Comparison of ENCODE assay signal across 27 cellular contexts in the genomic region with DNA sequence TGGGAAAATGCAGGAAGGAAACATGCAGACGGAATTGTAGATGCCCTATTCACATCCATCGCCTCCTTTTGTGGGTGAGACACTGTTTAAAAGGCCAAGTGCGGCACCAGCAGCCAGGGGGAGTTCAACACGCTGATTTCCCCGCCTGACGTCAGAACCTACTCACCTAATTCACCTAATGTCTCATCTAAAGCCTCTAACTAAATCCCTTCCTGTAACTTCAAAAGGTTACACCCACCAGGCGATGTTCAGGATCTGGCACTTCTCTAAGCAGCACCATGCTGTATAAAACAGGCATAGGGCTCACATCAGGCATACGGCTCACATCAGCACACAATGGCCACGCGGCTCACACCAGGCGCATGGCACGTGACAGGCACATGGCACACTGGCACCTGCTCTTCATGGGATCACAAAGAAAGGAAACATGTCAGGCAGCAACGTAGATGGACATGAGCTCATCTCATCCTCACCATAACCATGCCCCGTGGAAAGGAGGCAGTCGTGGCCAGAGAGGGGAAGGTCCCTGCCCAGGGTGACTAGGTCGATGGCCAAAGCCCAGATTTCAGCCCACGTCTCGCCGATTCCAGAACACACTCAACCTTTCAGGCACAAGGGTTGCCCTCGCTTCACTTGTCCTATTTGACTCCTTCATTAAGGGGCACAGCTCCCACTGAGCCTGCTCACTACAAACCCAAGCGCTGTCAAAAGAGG. TPM values are rescaled to one million over a fixed set of nuclear protein-coding genes. Genes with fewer than 3 reads are reported as not detected.
DNase-seq lines count a peak whose midpoint lies in the region; ATAC-seq and TF ChIP-seq lines count a peak whose summit lies in the region.
"Had no signal": no experiment of that assay in that cellular context is flagged by ENCODE, and none has a peak within 500 bp of the region (broad histone marks: within the 10 kb centered on the region; RNA-seq: fewer than 3 reads in every experiment).

No MANE protein-coding gene starts in this region.

- H3K27me3 Mint-ChIP-seq in endothelial cell (ENCODE audit: unreplicated experiment) (peaks cover 9% of the 10 kb centered on the region), nephron (ENCODE audit: low read depth) (peaks cover 4% of the 10 kb centered on the region)
- H3K27me3 Mint-ChIP-seq: B cell; CD8-positive, alpha-beta memory T cell; central memory CD8-positive, alpha-beta T cell had no signal

- ATAC-seq in right cardiac atrium, result no peak
- ATAC-seq: HCT116, K562 had no signal

- H3K36me3 Mint-ChIP-seq in endothelial cell (ENCODE audit: low read depth, unreplicated experiment) (peaks cover 19% of the 10 kb centered on the region), nephron (ENCODE audit: low read depth) (peaks cover 34% of the 10 kb centered on the region)

- H3K27me3 ChIP-seq in right cardiac atrium (ENCODE audit: control insufficient read depth, insufficient read depth), result no peaks in the 10 kb centered on the region
- H3K27me3 ChIP-seq in left ventricle myocardium inferior (ENCODE audit: low read depth), result no peaks in the 10 kb centered on the region
- H3K27me3 ChIP-seq in vagina, result no peaks in the 10 kb centered on the region
- H3K27me3 ChIP-seq: dorsolateral prefrontal cortex, stomach, tibial artery had no signal

- H3K4me1 ChIP-seq in right cardiac atrium (ENCODE audit: control insufficient read depth, insufficient read depth, low read length) (no peaks in the 10 kb centered on the region), left ventricle myocardium inferior (peaks cover 17% of the 10 kb centered on the region), vagina (peaks cover 31% of the 10 kb centered on the region)
- H3K4me1 ChIP-seq: tibial artery had no signal

- H3K4me3 ChIP-seq in right cardiac atrium (ENCODE audit: low read length) (no peak overlapping the region), left ventricle myocardium inferior (no peak overlapping the region), vagina (no peak overlapping the region)
- H3K4me3 ChIP-seq: dorsolateral prefrontal cortex, K562, PC-9, stomach, tibial artery had no signal

- no peak overlapping the region for H3K27ac ChIP-seq in right cardiac atrium (ENCODE audit: low read length)
- no peak overlapping the region for H3K27ac ChIP-seq in left ventricle myocardium inferior (replicated peaks)
- H3K27ac ChIP-seq in vagina, result no peak overlapping the region
- H3K27ac ChIP-seq: dorsolateral prefrontal cortex, PC-9, tibial artery, VCaP had no signal

- H3K36me3 ChIP-seq in left ventricle myocardium inferior, result no peaks in the 10 kb centered on the region
- H3K36me3 ChIP-seq in vagina, result no peaks in the 10 kb centered on the region

- no peak for TF ChIP-seq CTCF in left ventricle myocardium inferior (IDR thresholded peaks at IDR 0.05; ENCODE audit: borderline replicate concordance)
- no peak for TF ChIP-seq CTCF in endothelial cell (IDR thresholded peaks at IDR 0.05; ENCODE audit: unreplicated experiment)
- TF ChIP-seq CTCF in nephron (IDR thresholded peaks at IDR 0.05; ENCODE audit: unreplicated experiment in 3 of 3), result no peak
- no peak for TF ChIP-seq CTCF in vagina (IDR thresholded peaks at IDR 0.05)

- 97% methylated on average over 21 of the region's 21 CpGs for WGBS in right cardiac atrium

- H3K9me3 ChIP-seq in right cardiac atrium (ENCODE audit: control insufficient read depth, low read length), result no peaks in the 10 kb centered on the region
- no peaks in the 10 kb centered on the region for H3K9me3 ChIP-seq in left ventricle myocardium inferior (replicated peaks)
- no peaks in the 10 kb centered on the region for H3K9me3 ChIP-seq in vagina
- H3K9me3 ChIP-seq: stomach, tibial artery had no signal

- DNase-seq in right cardiac atrium (peak in 2 of 3 donors; percentile 9 to 24), left ventricle myocardium inferior (no peak), endothelial cell (ENCODE audit: low spot score) (no peak), vagina (ENCODE audit: extremely low spot score in 2 of 2) (peak; percentile 70 to 81), amygdala (lab: John Stamatoyannopoulos, UW) (no peak), SK-N-DZ (ENCODE audit: low spot score) (no peak)
- no peak for DNase-seq in stimulated activated naive CD4-positive, alpha-beta T cell treated with Interleukin-2 at 50 U/mL for 16 hours (lab: John Stamatoyannopoulos, UW)
- DNase-seq: activated CD4-positive, alpha-beta T cell treated with anti-CD3 and anti-CD28 coated beads, Interleukin-2, amount 50 U/mL, for 1 hour; activated effector memory CD4-positive, alpha-beta T cell treated with anti-CD3 and anti-CD28 coated beads, Interleukin-2, amount 50 U/mL, for 16 hours; CD8-positive, alpha-beta memory T cell; GDM1; NCI-H1105; NCI-H1930; NCI-H526 treated with DMSO at 0.1 percent for 48 hours; nucleus accumbens; PC-9; Right ventricle myocardium superior; stomach had no signal

- H3K4me3 Mint-ChIP-seq in endothelial cell (ENCODE audit: unreplicated experiment), result no peak overlapping the region
- H3K4me3 Mint-ChIP-seq in nephron, result no peak overlapping the region
- H3K4me3 Mint-ChIP-seq: B cell; CD8-positive, alpha-beta memory T cell; central memory CD8-positive, alpha-beta T cell; T-helper 2 cell treated with Interferon-gamma antibody and Interleukin-4, amounts not matched to agents 5 μg/mL and 100 μg/mL, for 36 hours had no signal

- H3K9me3 Mint-ChIP-seq in endothelial cell (ENCODE audit: unreplicated experiment) (no peaks in the 10 kb centered on the region), nephron (no peaks in the 10 kb centered on the region)
- H3K9me3 Mint-ChIP-seq: CD8-positive, alpha-beta memory T cell; central memory CD8-positive, alpha-beta T cell; T-helper 2 cell treated with Interferon-gamma antibody and Interleukin-4, amounts not matched to agents 5 μg/mL and 100 μg/mL, for 36 hours had no signal

- no peak for TF ChIP-seq POLR2A in vagina (IDR thresholded peaks at IDR 0.05)

- H3K27ac Mint-ChIP-seq in endothelial cell (ENCODE audit: unreplicated experiment) (peak overlapping the region; percentile 52), nephron (peak overlapping the region in 2 of 3 experiments; percentile 51 to 65)
- H3K27ac Mint-ChIP-seq: B cell had no signal

- peaks cover 45% of the 10 kb centered on the region for H3K4me1 Mint-ChIP-seq in endothelial cell (ENCODE audit: unreplicated experiment)
- peaks cover 74% of the 10 kb centered on the region for H3K4me1 Mint-ChIP-seq in nephron

- intact Hi-C loops in right cardiac atrium (cut with DNase I) (no loop called here), left ventricle myocardium inferior (cut with micrococcal nuclease) (no loop called here), vagina (cut with DNase I) (no loop called here)

RNA-seq across cellular contexts. Expression of a gene that starts 21.7 kb away (rescaled TPM):
- 1 to 10 TPM; 4.3 to 6.2 (median 4.9) TPM for total RNA-seq in right cardiac atrium
- 3.3 TPM for polyA plus RNA-seq in right cardiac atrium
- total RNA-seq in left ventricle myocardium inferior, result 2.3 TPM
- total RNA-seq in endothelial cell (ENCODE audit: unreplicated experiment), result 25.0 TPM
- 14.5 TPM for total RNA-seq in vagina
- 34.7 and 43.7 TPM in 2 replicates for polyA plus RNA-seq in SK-N-DZ (2014; cell fraction: cytosol; rRNA removed)
- 14.4 and 21.9 TPM in 2 replicates for polyA plus RNA-seq in SK-N-DZ (2014; cell fraction: nucleus; rRNA removed)

Comparison
In these comparisons a context has a peak if more than half of its experiments do, and no peak if none do; other contexts are left out.
1. DNase-seq: peak in right cardiac atrium (2 of 3) and vagina (2 of 2); none in left ventricle myocardium inferior (single experiment), endothelial cell (single experiment), amygdala (0 of 56), stimulated activated naive CD4-positive, alpha-beta T cell treated with Interleukin-2 at 50 U/mL for 16 hours (single experiment) and SK-N-DZ (single experiment).